ENCODE assay signal across 8 cellular contexts in the genomic region with DNA sequence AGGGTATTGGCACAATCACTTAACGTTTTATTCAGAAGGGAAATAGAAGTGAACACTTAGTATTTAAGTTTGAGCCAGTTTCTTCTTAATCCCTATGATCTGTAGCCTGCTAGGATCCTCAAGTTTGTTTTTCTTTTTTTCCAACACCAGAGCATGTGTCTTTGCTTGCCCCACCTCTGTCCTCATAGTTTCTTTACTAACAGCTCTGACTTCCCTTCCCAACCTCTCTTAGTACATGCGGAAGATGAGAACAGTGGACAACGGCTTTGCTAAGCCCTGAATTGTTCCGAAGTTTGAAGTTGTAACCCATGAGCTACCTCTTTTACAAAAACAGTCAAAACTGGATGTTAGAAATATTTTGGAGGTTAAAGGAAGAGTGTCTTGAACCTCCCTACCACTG.
DNase-seq lines count a peak whose midpoint lies in the region; ATAC-seq and TF ChIP-seq lines count a peak whose summit lies in the region.

No MANE protein-coding gene starts in this region.

- peaks cover 7% of the 10 kb centered on the region for H3K9me3 Mint-ChIP-seq in WTC11

- CTCF ChIA-PET in BJ (lab: Yijun Ruan, JAX) (interaction anchor here (1.5 kb wide), 1 partner anchor 220 kb away, joined by 3 read pairs; no protein-coding TSS in a partner anchor), WTC11 (lab: Charles Lee) (interaction anchor here (3.3 kb wide), 1 partner anchor 220 kb away, joined by 26 read pairs; a partner anchor contains a TSS)

- H3K9ac ChIP-seq in Karpas-422 (ENCODE audit: low read length): no peak overlapping the region

- H3K4me2 ChIP-seq in Karpas-422 (ENCODE audit: low read depth, low read length, poor library complexity, severe bottlenecking): peak overlapping the region; percentile 27

- H2AFZ ChIP-seq in Karpas-422 (ENCODE audit: low read length): no peak overlapping the region

- DNase-seq in BJ (ENCODE audit: low read depth) (no peak), Karpas-422 (no peak), left colon (no peak), WTC11 (ENCODE audit: low spot score) (no peak), dorsolateral prefrontal cortex (no peak), mesenteric fat pad (ENCODE audit: low spot score) (no peak)
- no peak for DNase-seq in stimulated activated CD4-positive, alpha-beta T cell treated with anti-CD3 and anti-CD28 coated beads, Interleukin-4, amount 100 ng/mL, for 24 hours

- H3K27me3 Mint-ChIP-seq in WTC11 (ENCODE audit: low read depth): no peaks in the 10 kb centered on the region

- H3K27ac ChIP-seq in Karpas-422 (ENCODE audit: low read length): no peak overlapping the region
- H3K27ac ChIP-seq in dorsolateral prefrontal cortex: peak overlapping the region in 25 of 59 donors; percentile 3 to 72 (median 28)

- H3K9me2 ChIP-seq in Karpas-422 (replicated peaks; ENCODE audit: insufficient read depth, low read length): no peaks in the 10 kb centered on the region

- POLR2A ChIA-PET in BJ (lab: Charles Lee) (no interaction called here), WTC11 (lab: Charles Lee) (no interaction called here)

- H3K4me1 Mint-ChIP-seq in WTC11: peaks cover 25% of the 10 kb centered on the region

- H3K4me3 ChIP-seq in BJ (ENCODE audit: low read depth, low read length): peak overlapping the region; percentile 9; the same call in 1 of the 2 replicates
- no peak overlapping the region for H3K4me3 ChIP-seq in Karpas-422 (ENCODE audit: low read length)
- H3K4me3 ChIP-seq in dorsolateral prefrontal cortex: peak overlapping the region in 8 of 59 donors; percentile 1 to 30 (median 11)

- ATAC-seq in GM21576 (IDR thresholded peaks at IDR 0.05; ENCODE audit: unreplicated experiment): peak; percentile 26
- peak; percentile 84 for ATAC-seq in left colon
- ATAC-seq in WTC11: no peak

- no peaks in the 10 kb centered on the region; the same call in 1 of the 2 replicates for H3K27me3 ChIP-seq in BJ (ENCODE audit: control insufficient read depth, insufficient read depth, low read length)
- no peaks in the 10 kb centered on the region for H3K27me3 ChIP-seq in Karpas-422 (ENCODE audit: low read length)
- no peaks in the 10 kb centered on the region for H3K27me3 ChIP-seq in dorsolateral prefrontal cortex

- peaks cover 6% of the 10 kb centered on the region for H3K4me1 ChIP-seq in Karpas-422 (ENCODE audit: low read length)

- TF ChIP-seq CTCF in BJ (IDR thresholded peaks at IDR 0.05; ENCODE audit: insufficient read depth, low read depth, low read length) (no peak), WTC11 (IDR thresholded peaks at IDR 0.05) (no peak), dorsolateral prefrontal cortex (IDR thresholded peaks at IDR 0.05 in 54 of 56, conservative IDR thresholded peaks at IDR 0.05 in 2 of 56; ENCODE audit: low read depth in 1 of 56, partially characterized antibody in 56 of 56) (no peak)

- no peaks in the 10 kb centered on the region for H4K20me1 ChIP-seq in Karpas-422 (ENCODE audit: insufficient read depth, low read depth, low read length)

- no peaks in the 10 kb centered on the region for H3K36me3 ChIP-seq in BJ (ENCODE audit: control insufficient read depth, insufficient read depth, low read length)
- no peaks in the 10 kb centered on the region for H3K36me3 ChIP-seq in Karpas-422 (ENCODE audit: insufficient read depth, low read length)

- H3K36me3 Mint-ChIP-seq in WTC11: 0 out of 2 replicates have a peak, but pooled peaks cover 2% of the 10 kb centered on the region

- intact Hi-C loops in left colon (cut with DNase I, micrococcal nuclease): no loop called here
- intact Hi-C loops in dorsolateral prefrontal cortex (cut with DNase I): no loop called here

- no peak overlapping the region for H3K4me3 Mint-ChIP-seq in WTC11

- no peaks in the 10 kb centered on the region for H3K9me3 ChIP-seq in Karpas-422 (ENCODE audit: low read length)

- no peaks in the 10 kb centered on the region for H3K79me2 ChIP-seq in Karpas-422 (ENCODE audit: low read length)

- H3K27ac Mint-ChIP-seq in WTC11: no peak overlapping the region

TF ChIP-seq in WTC11, 78 proteins besides CTCF, POLR2A, EP300 and RAD21:
- TF ChIP-seq NR2C2 (CRISPR knock-in tag; IDR thresholded peaks at IDR 0.05) (no peak), FOXP1 (CRISPR knock-in tag; IDR thresholded peaks at IDR 0.05; ENCODE audit: borderline replicate concordance) (no peak), FOXJ3 (CRISPR knock-in tag; IDR thresholded peaks at IDR 0.05; ENCODE audit: borderline replicate concordance) (no peak), NR3C1 (CRISPR knock-in tag; conservative IDR thresholded peaks at IDR 0.05; ENCODE audit: low read depth) (no peak), TP53 (CRISPR knock-in tag; IDR thresholded peaks at IDR 0.05) (no peak), HMGA2 (CRISPR knock-in tag; IDR thresholded peaks at IDR 0.05) (no peak), ZNF232 (CRISPR knock-in tag; IDR thresholded peaks at IDR 0.05) (no peak), FOXK1 (CRISPR knock-in tag; IDR thresholded peaks at IDR 0.05) (no peak), CREB1 (CRISPR knock-in tag; IDR thresholded peaks at IDR 0.05) (no peak), ZNF263 (CRISPR knock-in tag; IDR thresholded peaks at IDR 0.05; ENCODE audit: low read depth) (no peak), CREM (CRISPR knock-in tag; IDR thresholded peaks at IDR 0.05) (no peak), SMAD4 (CRISPR knock-in tag; IDR thresholded peaks at IDR 0.05) (no peak)
- TF ChIP-seq, protein P1, sequence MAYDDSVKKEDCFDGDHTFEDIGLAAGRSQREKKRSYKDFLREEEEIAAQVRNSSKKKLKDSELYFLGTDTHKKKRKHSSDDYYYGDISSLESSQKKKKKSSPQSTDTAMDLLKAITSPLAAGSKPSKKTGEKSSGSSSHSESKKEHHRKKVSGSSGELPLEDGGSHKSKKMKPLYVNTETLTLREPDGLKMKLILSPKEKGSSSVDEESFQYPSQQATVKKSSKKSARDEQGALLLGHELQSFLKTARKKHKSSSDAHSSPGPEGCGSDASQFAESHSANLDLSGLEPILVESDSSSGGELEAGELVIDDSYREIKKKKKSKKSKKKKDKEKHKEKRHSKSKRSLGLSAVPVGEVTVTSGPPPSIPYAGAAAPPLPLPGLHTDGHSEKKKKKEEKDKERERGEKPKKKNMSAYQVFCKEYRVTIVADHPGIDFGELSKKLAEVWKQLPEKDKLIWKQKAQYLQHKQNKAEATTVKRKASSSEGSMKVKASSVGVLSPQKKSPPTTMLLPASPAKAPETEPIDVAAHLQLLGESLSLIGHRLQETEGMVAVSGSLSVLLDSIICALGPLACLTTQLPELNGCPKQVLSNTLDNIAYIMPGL (CRISPR knock-in tag; IDR thresholded peaks at IDR 0.05): no peak
- TF ChIP-seq, protein P2, sequence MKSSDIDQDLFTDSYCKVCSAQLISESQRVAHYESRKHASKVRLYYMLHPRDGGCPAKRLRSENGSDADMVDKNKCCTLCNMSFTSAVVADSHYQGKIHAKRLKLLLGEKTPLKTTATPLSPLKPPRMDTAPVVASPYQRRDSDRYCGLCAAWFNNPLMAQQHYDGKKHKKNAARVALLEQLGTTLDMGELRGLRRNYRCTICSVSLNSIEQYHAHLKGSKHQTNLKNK (CRISPR knock-in tag; IDR thresholded peaks at IDR 0.05): no peak
- TF ChIP-seq, protein P3, sequence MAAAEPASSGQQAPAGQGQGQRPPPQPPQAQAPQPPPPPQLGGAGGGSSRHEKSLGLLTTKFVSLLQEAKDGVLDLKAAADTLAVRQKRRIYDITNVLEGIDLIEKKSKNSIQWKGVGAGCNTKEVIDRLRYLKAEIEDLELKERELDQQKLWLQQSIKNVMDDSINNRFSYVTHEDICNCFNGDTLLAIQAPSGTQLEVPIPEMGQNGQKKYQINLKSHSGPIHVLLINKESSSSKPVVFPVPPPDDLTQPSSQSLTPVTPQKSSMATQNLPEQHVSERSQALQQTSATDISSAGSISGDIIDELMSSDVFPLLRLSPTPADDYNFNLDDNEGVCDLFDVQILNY (CRISPR knock-in tag; IDR thresholded peaks at IDR 0.05): no peak
- TF ChIP-seq, protein P4, sequence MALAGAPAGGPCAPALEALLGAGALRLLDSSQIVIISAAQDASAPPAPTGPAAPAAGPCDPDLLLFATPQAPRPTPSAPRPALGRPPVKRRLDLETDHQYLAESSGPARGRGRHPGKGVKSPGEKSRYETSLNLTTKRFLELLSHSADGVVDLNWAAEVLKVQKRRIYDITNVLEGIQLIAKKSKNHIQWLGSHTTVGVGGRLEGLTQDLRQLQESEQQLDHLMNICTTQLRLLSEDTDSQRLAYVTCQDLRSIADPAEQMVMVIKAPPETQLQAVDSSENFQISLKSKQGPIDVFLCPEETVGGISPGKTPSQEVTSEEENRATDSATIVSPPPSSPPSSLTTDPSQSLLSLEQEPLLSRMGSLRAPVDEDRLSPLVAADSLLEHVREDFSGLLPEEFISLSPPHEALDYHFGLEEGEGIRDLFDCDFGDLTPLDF (CRISPR knock-in tag; IDR thresholded peaks at IDR 0.05): no peak
- TF ChIP-seq, protein P5, sequence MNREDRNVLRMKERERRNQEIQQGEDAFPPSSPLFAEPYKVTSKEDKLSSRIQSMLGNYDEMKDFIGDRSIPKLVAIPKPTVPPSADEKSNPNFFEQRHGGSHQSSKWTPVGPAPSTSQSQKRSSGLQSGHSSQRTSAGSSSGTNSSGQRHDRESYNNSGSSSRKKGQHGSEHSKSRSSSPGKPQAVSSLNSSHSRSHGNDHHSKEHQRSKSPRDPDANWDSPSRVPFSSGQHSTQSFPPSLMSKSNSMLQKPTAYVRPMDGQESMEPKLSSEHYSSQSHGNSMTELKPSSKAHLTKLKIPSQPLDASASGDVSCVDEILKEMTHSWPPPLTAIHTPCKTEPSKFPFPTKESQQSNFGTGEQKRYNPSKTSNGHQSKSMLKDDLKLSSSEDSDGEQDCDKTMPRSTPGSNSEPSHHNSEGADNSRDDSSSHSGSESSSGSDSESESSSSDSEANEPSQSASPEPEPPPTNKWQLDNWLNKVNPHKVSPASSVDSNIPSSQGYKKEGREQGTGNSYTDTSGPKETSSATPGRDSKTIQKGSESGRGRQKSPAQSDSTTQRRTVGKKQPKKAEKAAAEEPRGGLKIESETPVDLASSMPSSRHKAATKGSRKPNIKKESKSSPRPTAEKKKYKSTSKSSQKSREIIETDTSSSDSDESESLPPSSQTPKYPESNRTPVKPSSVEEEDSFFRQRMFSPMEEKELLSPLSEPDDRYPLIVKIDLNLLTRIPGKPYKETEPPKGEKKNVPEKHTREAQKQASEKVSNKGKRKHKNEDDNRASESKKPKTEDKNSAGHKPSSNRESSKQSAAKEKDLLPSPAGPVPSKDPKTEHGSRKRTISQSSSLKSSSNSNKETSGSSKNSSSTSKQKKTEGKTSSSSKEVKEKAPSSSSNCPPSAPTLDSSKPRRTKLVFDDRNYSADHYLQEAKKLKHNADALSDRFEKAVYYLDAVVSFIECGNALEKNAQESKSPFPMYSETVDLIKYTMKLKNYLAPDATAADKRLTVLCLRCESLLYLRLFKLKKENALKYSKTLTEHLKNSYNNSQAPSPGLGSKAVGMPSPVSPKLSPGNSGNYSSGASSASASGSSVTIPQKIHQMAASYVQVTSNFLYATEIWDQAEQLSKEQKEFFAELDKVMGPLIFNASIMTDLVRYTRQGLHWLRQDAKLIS (CRISPR knock-in tag; IDR thresholded peaks at IDR 0.05; ENCODE audit: borderline replicate concordance): no peak
